ENCODE assay signal across 2 cellular contexts in genomic region chr21:45499201-45499750, GRCh38.
TF ChIP-seq lines count a peak whose summit lies in the region.

No MANE protein-coding gene starts in this region.

TF ChIP-seq in WTC11, 78 proteins besides CTCF, POLR2A, EP300 and RAD21 (continued from another document):
- TF ChIP-seq ZNF512 (CRISPR knock-in tag; IDR thresholded peaks at IDR 0.05; ENCODE audit: borderline replicate concordance), result no peak
- TF ChIP-seq ESRRA (CRISPR knock-in tag; IDR thresholded peaks at IDR 0.05; ENCODE audit: borderline replicate concordance), result no peak
- TF ChIP-seq SP1 (CRISPR knock-in tag; conservative IDR thresholded peaks at IDR 0.05), result no peak
- TF ChIP-seq EMX1 (CRISPR knock-in tag; IDR thresholded peaks at IDR 0.05), result no peak
- TF ChIP-seq TCF7 (CRISPR knock-in tag; IDR thresholded peaks at IDR 0.05; ENCODE audit: low read depth), result no peak
- TF ChIP-seq FOXP4 (CRISPR knock-in tag; IDR thresholded peaks at IDR 0.05), result no peak
- TF ChIP-seq SMAD3 (CRISPR knock-in tag; IDR thresholded peaks at IDR 0.05; ENCODE audit: borderline replicate concordance), result no peak
- TF ChIP-seq AFF4 (CRISPR knock-in tag; IDR thresholded peaks at IDR 0.05; ENCODE audit: borderline replicate concordance), result no peak
- TF ChIP-seq MYBL2 (CRISPR knock-in tag; IDR thresholded peaks at IDR 0.05), result no peak
- no peak for TF ChIP-seq ZBTB21 (CRISPR knock-in tag; IDR thresholded peaks at IDR 0.05; ENCODE audit: borderline replicate concordance)

TF ChIP-seq in SK-N-SH treated with all-trans-retinoic acid at 6 μM for 48 hours, 23 proteins besides CTCF, POLR2A, EP300 and RAD21 (continued from another document):
- TF ChIP-seq TCF4 (CRISPR knock-in tag; IDR thresholded peaks at IDR 0.05; ENCODE audit: borderline replicate concordance), result no peak
TF ChIP-seq in SK-N-SH treated with all-trans-retinoic acid at 6 μM for 48 hours: peak in this region for 0.
